27 cellular contexts compared by ENCODE assay signal in the genomic region with DNA sequence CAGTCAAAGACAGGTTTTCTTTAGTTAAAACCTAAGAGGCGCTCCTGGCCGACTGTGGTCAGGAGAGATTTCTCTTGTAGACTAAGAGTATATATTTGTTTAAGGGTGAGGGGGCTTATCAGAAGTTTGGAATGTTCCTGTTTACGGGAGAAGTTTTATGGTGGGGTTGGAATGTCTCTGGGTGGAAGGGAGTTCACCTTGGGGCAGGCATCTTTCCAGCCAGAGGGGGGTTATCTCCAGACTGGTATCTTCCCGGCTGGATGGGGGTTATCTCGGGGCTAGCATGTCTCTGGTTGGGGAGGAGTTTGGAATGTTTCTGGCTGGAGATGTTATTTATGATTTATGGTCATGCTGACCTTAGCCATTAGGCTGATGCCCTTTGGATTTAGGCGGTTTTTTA.
"Had no signal": no experiment of that assay in that cellular context is flagged by ENCODE, and none has a peak within 500 bp of the region (broad histone marks: within the 10 kb centered on the region; RNA-seq: fewer than 3 reads in every experiment).

No MANE protein-coding gene starts in this region.

- H3K36me3 ChIP-seq: colonic mucosa, esophagus muscularis mucosa, gastroesophageal sphincter, heart right ventricle, prostate gland, right atrium auricular region, thyroid gland had no signal

- ATAC-seq: foreskin keratinocyte; gastroesophageal sphincter; heart right ventricle; mucosa of descending colon; natural killer cell treated with Interleukin-12 subunit alpha and Interleukin-12 subunit beta and Interleukin-15 and Interleukin-18, amount 100 ng/mL, for 72 hours; sciatic nerve; stimulated activated naive CD8-positive, alpha-beta T cell treated with anti-CD3 and anti-CD28 coated beads, Interleukin-15, amount 100 ng/mL, for 72 hours had no signal

- H3K9ac ChIP-seq: parathyroid adenoma had no signal

- H3K9me3 ChIP-seq: colonic mucosa, mucosa of descending colon, prostate gland, right atrium auricular region, thyroid gland had no signal

- H3K36me3 Mint-ChIP-seq: memory B cell; mesothelial cell of epicardium; naive B cell; natural killer cell treated with Interleukin-12 subunit alpha and Interleukin-12 subunit beta and Interleukin-15 and Interleukin-18, amount 100 ng/mL, for 72 hours; type B pancreatic cell had no signal

- H3K27ac ChIP-seq: colonic mucosa, esophagus muscularis mucosa, foreskin keratinocyte, gastroesophageal sphincter, heart right ventricle, parathyroid adenoma, prostate gland, right atrium auricular region, thyroid gland had no signal

- H3K27ac Mint-ChIP-seq: dendritic cell treated with granulocyte-macrophage colony-stimulating factor and Interleukin-4, amounts not matched to agents 40 ng/mL and 50 ng/mL, for 4 days; memory B cell; mesothelial cell of epicardium; naive B cell; natural killer cell treated with Interleukin-12 subunit alpha and Interleukin-12 subunit beta and Interleukin-15 and Interleukin-18, amount 100 ng/mL, for 72 hours; stimulated activated naive CD8-positive, alpha-beta T cell treated with anti-CD3 and anti-CD28 coated beads, Interleukin-15, amount 100 ng/mL, for 72 hours; type B pancreatic cell had no signal

- H3K4me1 ChIP-seq: colonic mucosa, esophagus muscularis mucosa, foreskin keratinocyte, gastroesophageal sphincter, heart right ventricle, parathyroid adenoma, prostate gland, right atrium auricular region, thyroid gland had no signal

- H3K4me3 ChIP-seq: colonic mucosa, esophagus muscularis mucosa, gastroesophageal sphincter, heart right ventricle, lung, mucosa of descending colon, prostate gland, right atrium auricular region, smooth muscle cell, thyroid gland had no signal

- H3K27me3 Mint-ChIP-seq: dendritic cell treated with granulocyte-macrophage colony-stimulating factor and Interleukin-4, amounts not matched to agents 40 ng/mL and 50 ng/mL, for 4 days; memory B cell; naive B cell; stimulated activated naive CD8-positive, alpha-beta T cell treated with anti-CD3 and anti-CD28 coated beads, Interleukin-15, amount 100 ng/mL, for 72 hours; type B pancreatic cell had no signal

- H3K27me3 ChIP-seq: colonic mucosa, esophagus muscularis mucosa, foreskin keratinocyte, gastroesophageal sphincter, heart right ventricle, right atrium auricular region, thyroid gland had no signal

- H3K4me3 Mint-ChIP-seq: dendritic cell treated with granulocyte-macrophage colony-stimulating factor and Interleukin-4, amounts not matched to agents 40 ng/mL and 50 ng/mL, for 4 days; memory B cell; mesothelial cell of epicardium; naive B cell; natural killer cell treated with Interleukin-12 subunit alpha and Interleukin-12 subunit beta and Interleukin-15 and Interleukin-18, amount 100 ng/mL, for 72 hours; neural crest cell; stimulated activated naive CD8-positive, alpha-beta T cell treated with anti-CD3 and anti-CD28 coated beads, Interleukin-15, amount 100 ng/mL, for 72 hours; type B pancreatic cell had no signal

- H3K4me1 Mint-ChIP-seq: memory B cell; mesothelial cell of epicardium; naive B cell; neural crest cell; stimulated activated naive CD8-positive, alpha-beta T cell treated with anti-CD3 and anti-CD28 coated beads, Interleukin-15, amount 100 ng/mL, for 72 hours had no signal

- DNase-seq: colonic mucosa; effector CD8-positive, alpha-beta T cell; foreskin keratinocyte; heart right ventricle; mucosa of descending colon; naive B cell; stimulated activated CD4-positive, alpha-beta T cell treated with anti-CD3 and anti-CD28 coated beads, Interleukin-12 subunit alpha, Interleukin-12 subunit beta, amount 100 ng/mL, for 4 hours; stimulated activated CD4-positive, alpha-beta T cell treated with anti-CD3 and anti-CD28 coated beads, Interleukin-1b, Interleukin-23, amount 100 ng/mL, for 48 hours; stimulated activated CD4-positive, alpha-beta T cell treated with anti-CD3 and anti-CD28 coated beads, Interleukin-4, amount 100 ng/mL, for 1 hour; stimulated activated CD8-positive, alpha-beta memory T cell treated with anti-CD3 and anti-CD28 coated beads, Interleukin-4, amount 100 ng/mL, for 48 hours; stimulated activated naive CD4-positive, alpha-beta T cell; stimulated activated naive CD8-positive, alpha-beta T cell treated with anti-CD3 and anti-CD28 coated beads, Interleukin-15, amount 100 ng/mL, for 72 hours; thyroid gland had no signal
